In the genomic region with DNA sequence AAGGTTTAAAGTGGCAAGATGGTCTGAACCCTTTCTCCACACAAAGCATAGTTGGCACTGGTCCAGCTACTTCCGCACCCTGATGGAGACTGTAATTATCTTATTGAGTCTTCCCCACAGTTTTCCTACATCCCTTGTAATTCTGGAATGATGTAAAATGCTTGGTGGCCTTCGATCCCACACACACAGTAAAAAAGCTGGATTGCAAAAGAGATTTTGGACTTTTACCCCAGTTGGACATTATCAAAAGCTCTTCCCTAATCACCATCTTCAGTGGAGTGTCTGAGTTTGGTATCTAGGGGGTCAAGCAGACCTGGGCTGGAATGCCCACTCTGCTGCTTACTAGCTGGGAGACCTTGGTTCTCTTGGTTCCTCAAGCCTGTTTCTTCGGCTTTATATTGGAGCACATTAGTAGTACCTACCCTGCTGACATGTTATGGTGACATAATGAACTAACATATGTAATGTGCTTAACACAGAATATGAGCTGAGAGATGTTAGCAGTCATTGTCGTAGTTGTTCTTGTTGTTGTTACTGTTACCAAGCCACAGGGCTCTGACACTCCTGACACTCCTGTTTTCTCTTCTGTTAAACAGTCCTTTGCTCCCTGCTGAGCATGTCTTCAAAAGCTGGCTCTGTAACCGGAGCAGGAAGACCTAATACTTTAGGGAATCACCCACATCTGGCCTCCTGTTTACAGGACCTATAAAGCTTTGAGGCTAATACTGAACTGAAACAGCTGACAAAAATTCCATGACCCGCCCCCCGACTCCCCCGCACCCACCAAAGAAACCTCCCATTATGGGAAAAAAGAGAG, we compare ENCODE assay signal across 8 cellular contexts. TPM values are rescaled to one million over a fixed set of nuclear protein-coding genes. Genes with fewer than 3 reads are reported as not detected.
DNase-seq lines count a peak whose midpoint lies in the region; ATAC-seq and TF ChIP-seq lines count a peak whose summit lies in the region.

No MANE protein-coding gene starts in this region.

- no peak overlapping the region for H3K9ac ChIP-seq in mammary epithelial cell (ENCODE audit: insufficient read depth, low read length)

- CTCF ChIA-PET in mammary epithelial cell (lab: Charles Lee; ENCODE audit: low non-redundant PET) = no interaction called here

- no TSS peak for BruUV-seq in mammary epithelial cell (replicated peaks; lab: Mats Ljungman, UMichigan)

- H4K20me1 ChIP-seq in mammary epithelial cell (ENCODE audit: insufficient read depth, low read length) = no peaks in the 10 kb centered on the region

- intact Hi-C loops in mammary epithelial cell (cut with micrococcal nuclease) = no loop called here

- H3K79me2 ChIP-seq in mammary epithelial cell (ENCODE audit: insufficient read depth, low read length) = no peaks in the 10 kb centered on the region

- H2AFZ ChIP-seq in mammary epithelial cell (ENCODE audit: low read depth, low read length) = peak overlapping the region; percentile 51

- 60% methylated on average over 4 of the region's 8 CpGs for whole genome bisulfite sequencing in mammary epithelial cell (ENCODE audit: low coverage, missing lambda C conversion rate)

- peak overlapping the region; percentile 9 for H3K27ac ChIP-seq in mammary epithelial cell (ENCODE audit: insufficient read depth, low read depth, low read length)
- H3K27ac ChIP-seq in thoracic aorta = peak overlapping the region; percentile 67 to 71

- in situ Hi-C loops in mammary epithelial cell (cut with MboI; ENCODE audit: low sequenced_read_pairs in 2 of 2) = no loop called here

- H3K4me3 ChIP-seq in mammary epithelial cell (replicated peaks in 1 of 3; ENCODE audit: insufficient read depth in 1 of 3, low read depth in 2 of 3, low read length in 3 of 3) = no peak overlapping the region
- H3K4me3 ChIP-seq in thoracic aorta = no peak overlapping the region

- H3K4me2 ChIP-seq in mammary epithelial cell (ENCODE audit: insufficient read depth, low read depth, low read length) = no peak overlapping the region

- dilution Hi-C loops in mammary epithelial cell (cut with HindIII; ENCODE audit: low sequenced_read_pairs) = no loop called here

- TF ChIP-seq CTCF in mammary epithelial cell (conservative IDR thresholded peaks at IDR 0.05 in 1 of 2, IDR thresholded peaks at IDR 0.05 in 1 of 2; ENCODE audit: extremely low read depth in 1 of 2, insufficient read depth in 1 of 2, low read depth in 1 of 2, low read length in 2 of 2) (no peak), thoracic aorta (IDR thresholded peaks at IDR 0.05) (no peak)

- H3K27me3 ChIP-seq in mammary epithelial cell (ENCODE audit: insufficient read depth, low read length) = no peaks in the 10 kb centered on the region
- H3K27me3 ChIP-seq in thoracic aorta (replicated peaks; ENCODE audit: insufficient read depth) = no peaks in the 10 kb centered on the region

- peaks cover 19% of the 10 kb centered on the region for H3K4me1 ChIP-seq in mammary epithelial cell (ENCODE audit: insufficient read depth, low read length)
- H3K4me1 ChIP-seq in thoracic aorta (ENCODE audit: control insufficient read depth in 1 of 2, low read depth in 2 of 2) = peaks cover 5 to 27% of the 10 kb centered on the region in 2 donors

- ATAC-seq in thoracic aorta (ENCODE audit: insufficient number of reproducible peaks, low FRiP score, low read depth) = no peak
- ATAC-seq in GM21447 (IDR thresholded peaks at IDR 0.05; ENCODE audit: unreplicated experiment) = no peak
- no peak for ATAC-seq in GM21737 (IDR thresholded peaks at IDR 0.05; ENCODE audit: unreplicated experiment)

- H3K9me3 ChIP-seq in mammary epithelial cell (replicated peaks; ENCODE audit: insufficient read depth, low read length) = no peaks in the 10 kb centered on the region
- no peaks in the 10 kb centered on the region for H3K9me3 ChIP-seq in thoracic aorta

- H3K36me3 ChIP-seq in mammary epithelial cell (ENCODE audit: insufficient read depth, low read length) = no peaks in the 10 kb centered on the region
- no peaks in the 10 kb centered on the region for H3K36me3 ChIP-seq in thoracic aorta

- DNase-seq in LHCN-M2 (ENCODE audit: low read depth) (peak; percentile 84), mammary epithelial cell (no peak), kidney tubule cell (ENCODE audit: low spot score) (peak; percentile 37), thoracic aorta (ENCODE audit: low spot score) (no peak), middle frontal gyrus (ENCODE audit: extremely low spot score, low spot score) (no peak)
- DNase-seq in activated CD8-positive, alpha-beta memory T cell treated with anti-CD3 and anti-CD28 coated beads for 24 hours = no peak

RNA-seq across cellular contexts. Expression of gene SRPX2, which starts 4.8 kb away (rescaled TPM):
- total RNA-seq in LHCN-M2 (2014; rRNA removed) (62.8 and 74.5 TPM in 2 replicates), mammary epithelial cell (1 to 10 TPM; 1.8 to 4.0 TPM), thoracic aorta (10 to 100 TPM; 60.7 to 61.2 TPM)
- 59.1 TPM for polyA plus RNA-seq in LHCN-M2 (2012)
- 6.3 TPM for polyA plus RNA-seq in mammary epithelial cell
- polyA minus RNA-seq in mammary epithelial cell = 6.2 TPM

RNA-seq across cellular contexts. Expression of gene TSPAN6, which starts 12.2 kb away (rescaled TPM):
- total RNA-seq in LHCN-M2 (2014; rRNA removed) (23.5 and 27.3 TPM in 2 replicates), mammary epithelial cell (10 to 100 TPM; 15.6 to 27.3 TPM), thoracic aorta (10 to 100 TPM in 1 of 2 donors, 1 to 10 TPM in 1; 7.2 to 13.0 TPM)
- 19.9 TPM for polyA plus RNA-seq in LHCN-M2 (2012)
- polyA plus RNA-seq in mammary epithelial cell = 15.9 TPM
- 14.9 TPM for polyA minus RNA-seq in mammary epithelial cell

Comparison
In these comparisons a context has a peak if more than half of its experiments do, and no peak if none do; other contexts are left out.
1. DNase-seq: peak in LHCN-M2 (single experiment) and kidney tubule cell (single experiment); none in mammary epithelial cell (single experiment), thoracic aorta (single experiment), activated CD8-positive, alpha-beta memory T cell treated with anti-CD3 and anti-CD28 coated beads for 24 hours (single experiment) and middle frontal gyrus (single experiment).
2. RNA of gene SRPX2, which starts 4.8 kb away (total RNA-seq): 62.8 to 74.5 TPM in LHCN-M2 and 60.7 to 61.2 TPM in thoracic aorta; 1.8 to 4.0 TPM in mammary epithelial cell; every median in the first group is over 10 times any median in the second.